Comparison of ENCODE assay signal across 1 cellular context in genomic region chr4:133668061-133668851, GRCh38.
TF ChIP-seq lines count a peak whose summit lies in the region.

No MANE protein-coding gene starts in this region.

TF ChIP-seq in H1, 55 proteins besides CTCF, POLR2A, EP300 and RAD21 (continued from another document):
- TF ChIP-seq ATF2 (IDR thresholded peaks at IDR 0.05; ENCODE audit: low read length) (no peak), JUND (IDR thresholded peaks at IDR 0.05; ENCODE audit: low read length) (no peak), CHD1 (IDR thresholded peaks at IDR 0.05; ENCODE audit: low read depth, low read length) (no peak), NANOG (IDR thresholded peaks at IDR 0.05; ENCODE audit: insufficient read depth, low read depth, low read length, poor library complexity, severe bottlenecking) (no peak)
TF ChIP-seq in H1: peak in this region for 0.
